ENCODE assay signal across 31 cellular contexts in genomic region chr6:100392423-100392822, GRCh38.
DNase-seq lines count a peak whose midpoint lies in the region; ATAC-seq and TF ChIP-seq lines count a peak whose summit lies in the region.
"Had no signal": no experiment of that assay in that cellular context is flagged by ENCODE, and none has a peak within 500 bp of the region (broad histone marks: within the 10 kb centered on the region; RNA-seq: fewer than 3 reads in every experiment).

No MANE protein-coding gene starts in this region.

- ATAC-seq in GM18867 (IDR thresholded peaks at IDR 0.05; ENCODE audit: unreplicated experiment) (peak; percentile 58), HG02870 (IDR thresholded peaks at IDR 0.05; ENCODE audit: unreplicated experiment) (peak; percentile 51), HG03432 (IDR thresholded peaks at IDR 0.05; ENCODE audit: unreplicated experiment) (peak; percentile 40), WTC11 (no peak), GM19351 (IDR thresholded peaks at IDR 0.05; ENCODE audit: unreplicated experiment) (no peak)
- no peak for ATAC-seq in activated naive CD4-positive, alpha-beta T cell treated with anti-CD3 and anti-CD28 coated beads, Interleukin-2, amount 50 U/mL, for 72 hours
- ATAC-seq: A549; CD8-positive, alpha-beta T cell had no signal

- TF ChIP-seq CTCF in WTC11 (IDR thresholded peaks at IDR 0.05) = no peak

- no peaks in the 10 kb centered on the region for H3K9me3 Mint-ChIP-seq in WTC11
- H3K9me3 Mint-ChIP-seq in activated CD4-positive, alpha-beta memory T cell treated with anti-CD3 and anti-CD28 coated beads, Interleukin-2, amount 10 ng/mL, durations not matched to agents 7 days and 5 days = no peaks in the 10 kb centered on the region
- H3K9me3 Mint-ChIP-seq in activated naive CD4-positive, alpha-beta T cell treated with anti-CD3 and anti-CD28 coated beads, Interleukin-2, amount 50 U/mL, for 72 hours = peaks cover 0 to 4% of the 10 kb centered on the region in 2 donors
- H3K9me3 Mint-ChIP-seq: CD4-positive, alpha-beta T cell; CD8-positive, alpha-beta memory T cell; CD8-positive, alpha-beta T cell had no signal

- DNase-seq in WTC11 (ENCODE audit: low spot score) = no peak
- DNase-seq in activated naive CD4-positive, alpha-beta T cell treated with Interleukin-2 at 50 U/mL for 16 hours = no peak
- DNase-seq in activated CD4-positive, alpha-beta memory T cell treated with anti-CD3 and anti-CD28 coated beads, Interleukin-2, amount 10 ng/mL, durations not matched to agents 7 days and 5 days = no peak
- DNase-seq in activated naive CD4-positive, alpha-beta T cell treated with anti-CD3 and anti-CD28 coated beads, Interleukin-2, amount 50 U/mL, for 72 hours (ENCODE audit: low spot score in 2 of 2) = no peak
- DNase-seq: 8988T; ACHN; AML-193; BE2C; C1 segment of cervical spinal cord; Caco-2; Calu3; CD4-positive, alpha-beta memory T cell; CD4-positive, alpha-beta T cell; CD4-positive, CD25-positive, alpha-beta regulatory T cell; CD8-positive, alpha-beta memory T cell; CD8-positive, alpha-beta T cell; COR-L47; DMS 273 treated with DMSO at 0.1 percent for 48 hours; DMS153; DMS53; DMS79; DMS79 treated with DMSO at 0.1 percent for 48 hours; DND-41; EL had no signal

- POLR2A ChIA-PET in WTC11 (lab: Charles Lee) = no interaction called here
- POLR2A ChIA-PET in activated CD4-positive, alpha-beta memory T cell treated with anti-CD3 and anti-CD28 coated beads, Interleukin-2, amount 10 ng/mL, durations not matched to agents 7 days and 5 days (lab: Charles Lee) = no interaction called here

- H3K27ac Mint-ChIP-seq in WTC11 = no peak overlapping the region
- no peak overlapping the region for H3K27ac Mint-ChIP-seq in activated CD4-positive, alpha-beta memory T cell treated with anti-CD3 and anti-CD28 coated beads, Interleukin-2, amount 10 ng/mL, durations not matched to agents 7 days and 5 days
- no peak overlapping the region for H3K27ac Mint-ChIP-seq in activated naive CD4-positive, alpha-beta T cell treated with anti-CD3 and anti-CD28 coated beads, Interleukin-2, amount 50 U/mL, for 72 hours
- H3K27ac Mint-ChIP-seq: B cell; CD14-positive monocyte; CD4-positive, alpha-beta memory T cell; CD4-positive, alpha-beta T cell; CD4-positive, CD25-positive, alpha-beta regulatory T cell; CD8-positive, alpha-beta memory T cell; CD8-positive, alpha-beta T cell had no signal

- no peaks in the 10 kb centered on the region for H3K36me3 Mint-ChIP-seq in WTC11
- no peaks in the 10 kb centered on the region for H3K36me3 Mint-ChIP-seq in activated CD4-positive, alpha-beta memory T cell treated with anti-CD3 and anti-CD28 coated beads, Interleukin-2, amount 10 ng/mL, durations not matched to agents 7 days and 5 days (ENCODE audit: low read depth)
- no peaks in the 10 kb centered on the region for H3K36me3 Mint-ChIP-seq in activated naive CD4-positive, alpha-beta T cell treated with anti-CD3 and anti-CD28 coated beads, Interleukin-2, amount 50 U/mL, for 72 hours
- H3K36me3 Mint-ChIP-seq: CD14-positive monocyte; CD4-positive, alpha-beta memory T cell; CD4-positive, CD25-positive, alpha-beta regulatory T cell; CD8-positive, alpha-beta memory T cell; CD8-positive, alpha-beta T cell had no signal

- no peaks in the 10 kb centered on the region for H3K4me1 Mint-ChIP-seq in WTC11
- H3K4me1 Mint-ChIP-seq in activated CD4-positive, alpha-beta memory T cell treated with anti-CD3 and anti-CD28 coated beads, Interleukin-2, amount 10 ng/mL, durations not matched to agents 7 days and 5 days = no peaks in the 10 kb centered on the region
- H3K4me1 Mint-ChIP-seq: B cell; CD14-positive monocyte; CD4-positive, alpha-beta memory T cell; CD4-positive, CD25-positive, alpha-beta regulatory T cell; CD8-positive, alpha-beta memory T cell had no signal

- H3K27me3 Mint-ChIP-seq in WTC11 (ENCODE audit: low read depth) = no peaks in the 10 kb centered on the region
- peaks cover 3% of the 10 kb centered on the region for H3K27me3 Mint-ChIP-seq in activated CD4-positive, alpha-beta memory T cell treated with anti-CD3 and anti-CD28 coated beads, Interleukin-2, amount 10 ng/mL, durations not matched to agents 7 days and 5 days
- H3K27me3 Mint-ChIP-seq: CD4-positive, alpha-beta T cell had no signal

- no peak overlapping the region for H3K4me3 Mint-ChIP-seq in WTC11
- no peak overlapping the region for H3K4me3 Mint-ChIP-seq in activated CD4-positive, alpha-beta memory T cell treated with anti-CD3 and anti-CD28 coated beads, Interleukin-2, amount 10 ng/mL, durations not matched to agents 7 days and 5 days
- H3K4me3 Mint-ChIP-seq: B cell; CD14-positive monocyte; CD4-positive, alpha-beta memory T cell; CD4-positive, alpha-beta T cell; CD4-positive, CD25-positive, alpha-beta regulatory T cell; CD8-positive, alpha-beta memory T cell; CD8-positive, alpha-beta T cell had no signal

- CTCF ChIA-PET in WTC11 (lab: Charles Lee) = no interaction called here
- CTCF ChIA-PET in activated CD4-positive, alpha-beta memory T cell treated with anti-CD3 and anti-CD28 coated beads, Interleukin-2, amount 10 ng/mL, durations not matched to agents 7 days and 5 days (lab: Charles Lee) = no interaction called here

TF ChIP-seq in WTC11, 78 proteins besides CTCF, POLR2A, EP300 and RAD21:
- TF ChIP-seq PRDM15 (CRISPR knock-in tag; IDR thresholded peaks at IDR 0.05) (peak; percentile 39), STAT6 (CRISPR knock-in tag; conservative IDR thresholded peaks at IDR 0.05; ENCODE audit: low read depth) (no peak)
TF ChIP-seq in WTC11: peak in this region for 1.

Comparison
In these comparisons a context has a peak if more than half of its experiments do, and no peak if none do; other contexts are left out.
1. ATAC-seq: peak in GM18867 (single experiment), HG02870 (single experiment) and HG03432 (single experiment); none in WTC11 (single experiment), GM19351 (single experiment) and activated naive CD4-positive, alpha-beta T cell treated with anti-CD3 and anti-CD28 coated beads, Interleukin-2, amount 50 U/mL, for 72 hours (0 of 2).